Comparison of ENCODE assay signal across 13 cellular contexts in genomic region chr22:44758354-44758969, GRCh38. TPM values are rescaled to one million over a fixed set of nuclear protein-coding genes. Genes with fewer than 3 reads are reported as not detected.
A peak's percentile ranks its signal among the peaks of the same experiment; 100 is the strongest.
DNase-seq lines count a peak whose midpoint lies in the region; TF ChIP-seq lines count a peak whose summit lies in the region.
"Had no signal": no experiment of that assay in that cellular context is flagged by ENCODE, and none has a peak within 500 bp of the region (broad histone marks: within the 10 kb centered on the region; RNA-seq: fewer than 3 reads in every experiment).

No MANE protein-coding gene starts in this region.

- no peak overlapping the region for H2AFZ ChIP-seq in neuronal stem cell (ENCODE audit: low read length)

- H3K36me3 Mint-ChIP-seq in Caco-2 (ENCODE audit: insufficient read depth, unreplicated experiment) = peaks cover 65% of the 10 kb centered on the region
- no peaks in the 10 kb centered on the region for H3K36me3 Mint-ChIP-seq in MCF 10A (ENCODE audit: insufficient read depth, unreplicated experiment)
- peaks cover 16% of the 10 kb centered on the region for H3K36me3 Mint-ChIP-seq in mesothelial cell of epicardium

- DNase-seq in Caco-2 = no peak
- DNase-seq in NCI-H2029 (lab: John Stamatoyannopoulos, UW) = peak; percentile 44
- DNase-seq in MCF 10A (ENCODE audit: unreplicated experiment) = peak; percentile 62
- DNase-seq in mesothelial cell of epicardium (ENCODE audit: low spot score in 2 of 2, unreplicated experiment in 2 of 2) = no peak
- no peak for DNase-seq in hypothalamus (lab: John Stamatoyannopoulos, UW)
- no peak for DNase-seq in neuronal stem cell (ENCODE audit: low spot score)
- DNase-seq in ecto neural progenitor cell (ENCODE audit: low spot score) = no peak
- no peak for DNase-seq in NCI-H1105 (lab: John Stamatoyannopoulos, UW)
- DNase-seq: gastrocnemius medialis, sigmoid colon, T-helper 1 cell had no signal

- H3K4me3 Mint-ChIP-seq in Caco-2 (ENCODE audit: unreplicated experiment) = peak overlapping the region; percentile 10
- H3K4me3 Mint-ChIP-seq in MCF 10A (ENCODE audit: unreplicated experiment) = no peak overlapping the region
- H3K4me3 Mint-ChIP-seq in mesothelial cell of epicardium = peak overlapping the region; percentile 13

- no peak overlapping the region for H2BK15ac ChIP-seq in neuronal stem cell (ENCODE audit: low read length)

- H3K4me1 ChIP-seq in Caco-2 (peaks cover 58% of the 10 kb centered on the region), neuronal stem cell (ENCODE audit: control insufficient read depth in 2 of 2, insufficient read depth in 1 of 2, low read depth in 1 of 2, low read length in 2 of 2) (peaks cover 0 to 3% of the 10 kb centered on the region in 2 donors)
- H3K4me1 ChIP-seq: ascending aorta, gastrocnemius medialis had no signal

- TF ChIP-seq CTCF in Caco-2 (IDR thresholded peaks at IDR 0.05; ENCODE audit: insufficient read depth in 1 of 2, low read depth in 1 of 2, low read length in 1 of 2, severe bottlenecking in 1 of 2, unreplicated experiment in 1 of 2) (no peak), MCF 10A (IDR thresholded peaks at IDR 0.05; ENCODE audit: unreplicated experiment) (no peak), mesothelial cell of epicardium (IDR thresholded peaks at IDR 0.05; ENCODE audit: unreplicated experiment) (no peak)

- no peaks in the 10 kb centered on the region for H3K9me3 Mint-ChIP-seq in Caco-2 (ENCODE audit: unreplicated experiment)
- H3K9me3 Mint-ChIP-seq in MCF 10A (ENCODE audit: unreplicated experiment) = no peaks in the 10 kb centered on the region
- peaks cover 10% of the 10 kb centered on the region for H3K9me3 Mint-ChIP-seq in mesothelial cell of epicardium

- no peak overlapping the region for H2AK5ac ChIP-seq in neuronal stem cell (ENCODE audit: low read depth, low read length)

- H3K4ac ChIP-seq in neuronal stem cell (ENCODE audit: low read length) = no peak overlapping the region

- no peaks in the 10 kb centered on the region for H3K27me3 Mint-ChIP-seq in Caco-2 (ENCODE audit: insufficient read depth, unreplicated experiment)
- H3K27me3 Mint-ChIP-seq in MCF 10A (ENCODE audit: insufficient read depth, unreplicated experiment) = no peaks in the 10 kb centered on the region
- no peaks in the 10 kb centered on the region for H3K27me3 Mint-ChIP-seq in mesothelial cell of epicardium (ENCODE audit: low read depth)

- no peak overlapping the region for H4K91ac ChIP-seq in neuronal stem cell (ENCODE audit: low read depth, low read length, poor library complexity)

- no peak overlapping the region for H2BK12ac ChIP-seq in neuronal stem cell (ENCODE audit: low read length)

- H2BK120ac ChIP-seq in neuronal stem cell (ENCODE audit: low read depth, low read length) = no peak overlapping the region

- peak overlapping the region; percentile 17 for H3K27ac Mint-ChIP-seq in Caco-2 (ENCODE audit: unreplicated experiment)
- no peak overlapping the region for H3K27ac Mint-ChIP-seq in MCF 10A (ENCODE audit: low read depth, unreplicated experiment)
- peak overlapping the region; percentile 100 for H3K27ac Mint-ChIP-seq in mesothelial cell of epicardium

- H3K18ac ChIP-seq in neuronal stem cell (ENCODE audit: low read length) = no peak overlapping the region

- CTCF ChIA-PET in Caco-2 (lab: Charles Lee) (no interaction called here), MCF 10A (lab: Yijun Ruan, JAX) (interaction anchor here (0.6 kb wide), 1 partner anchor 38 kb away, joined by 3 read pairs; no protein-coding TSS in a partner anchor)

- no peak overlapping the region for H3K27ac ChIP-seq in neuronal stem cell (replicated peaks; ENCODE audit: low read length)
- H3K27ac ChIP-seq: ascending aorta, gastrocnemius medialis, sigmoid colon had no signal

- H3K36me3 ChIP-seq in Caco-2 (ENCODE audit: control insufficient read depth, insufficient read depth, low read length) (no peaks in the 10 kb centered on the region; the same call in 1 of the 2 replicates), neuronal stem cell (replicated peaks in 1 of 2; ENCODE audit: control insufficient read depth in 2 of 2, insufficient read depth in 2 of 2, low read length in 2 of 2) (no peaks in the 10 kb centered on the region)
- H3K36me3 ChIP-seq: ascending aorta, gastrocnemius medialis, sigmoid colon had no signal

- WGBS in neuronal stem cell (ENCODE audit: extremely low coverage in 2 of 2, insufficient read length in 2 of 2, insufficient replicate concordance in 1 of 2), 2 donors = no CpG with 5 or more reads among the region's 10 CpGs

- intact Hi-C loops in Caco-2 (cut with micrococcal nuclease; ENCODE audit: unreplicated experiment) = no loop called here
- intact Hi-C loops in MCF 10A (cut with micrococcal nuclease) = no loop called here

- no peak overlapping the region for H3K4me2 ChIP-seq in neuronal stem cell (ENCODE audit: insufficient read depth, low read length, poor library complexity, severe bottlenecking)

- H3K23ac ChIP-seq in neuronal stem cell (ENCODE audit: low read depth, low read length, poor library complexity) = no peak overlapping the region

- H3K4me1 Mint-ChIP-seq in Caco-2 (ENCODE audit: low read depth, unreplicated experiment) = peaks cover 34% of the 10 kb centered on the region
- peaks cover 26% of the 10 kb centered on the region for H3K4me1 Mint-ChIP-seq in MCF 10A (ENCODE audit: insufficient read depth, unreplicated experiment)
- peaks cover 68% of the 10 kb centered on the region for H3K4me1 Mint-ChIP-seq in mesothelial cell of epicardium

- H3K14ac ChIP-seq in neuronal stem cell (ENCODE audit: low read length) = no peak overlapping the region

- BruUV-seq in Caco-2 (replicated peaks; lab: Mats Ljungman, UMichigan) = no TSS peak
- BruUV-seq in MCF 10A (replicated peaks; lab: Mats Ljungman, UMichigan) = no TSS peak

- H3K9ac ChIP-seq in neuronal stem cell (ENCODE audit: low read depth, low read length, poor library complexity) = no peak overlapping the region

- no peak overlapping the region for H2BK5ac ChIP-seq in neuronal stem cell (ENCODE audit: low read length)

- H3K4me3 ChIP-seq in Caco-2 (ENCODE audit: low read depth, low read length) = no peak overlapping the region
- H3K4me3 ChIP-seq in neuronal stem cell (ENCODE audit: low read length in 2 of 2) = no peak overlapping the region
- H3K4me3 ChIP-seq: ascending aorta, gastrocnemius medialis, sigmoid colon had no signal

- H3K9me3 ChIP-seq in Caco-2 (no peaks in the 10 kb centered on the region), neuronal stem cell (replicated peaks in 1 of 2; ENCODE audit: control insufficient read depth in 2 of 2, insufficient read depth in 1 of 2, low read depth in 1 of 2, low read length in 2 of 2) (peaks cover 0 to 2% of the 10 kb centered on the region in 2 donors)
- H3K9me3 ChIP-seq: ascending aorta, gastrocnemius medialis, sigmoid colon had no signal

- no peaks in the 10 kb centered on the region for H3K79me1 ChIP-seq in neuronal stem cell (ENCODE audit: low read depth, low read length)

- no peak overlapping the region for H4K8ac ChIP-seq in neuronal stem cell (ENCODE audit: low read depth, low read length)

- POLR2A ChIA-PET in Caco-2 (lab: Charles Lee) = no interaction called here
- POLR2A ChIA-PET in MCF 10A (lab: Yijun Ruan, JAX) = no interaction called here

- no peaks in the 10 kb centered on the region for H3K27me3 ChIP-seq in Caco-2 (replicated peaks; ENCODE audit: control insufficient read depth, insufficient read depth, low read length)
- peaks cover 2 to 25% (median 14%) of the 10 kb centered on the region in 3 experiments for H3K27me3 ChIP-seq in neuronal stem cell (ENCODE audit: control insufficient read depth in 3 of 3, insufficient read depth in 3 of 3, low read depth in 1 of 3, low read length in 3 of 3)

RNA-seq across cellular contexts. Expression of gene ARHGAP8, which starts 6.1 kb away (rescaled TPM):
- total RNA-seq in Caco-2 (2022) = 81.5 and 90.5 TPM in 2 replicates
- 10.3 and 18.6 TPM in 2 replicates for total RNA-seq in MCF 10A (2022)
- 161 to 172 TPM (median 166 TPM) in 3 replicates for total RNA-seq in mesothelial cell of epicardium
- polyA plus RNA-seq in neuronal stem cell (2013, experiment 1 of 2) = 4.1 TPM
- 4.2 TPM for polyA plus RNA-seq in neuronal stem cell (2013, experiment 2 of 2)
- total RNA-seq: ascending aorta, gastrocnemius medialis, lung microvascular endothelial cell had no signal

RNA-seq across cellular contexts. Expression of gene PRR5, which starts 56.5 kb away (rescaled TPM):
- 74.8 and 82.8 TPM in 2 replicates for total RNA-seq in Caco-2 (2022)
- total RNA-seq in MCF 10A (2022) = 7.9 and 11.0 TPM in 2 replicates
- total RNA-seq in mesothelial cell of epicardium = 59.7 to 65.3 TPM (median 63.6 TPM) in 3 replicates
- 14.6 TPM for polyA plus RNA-seq in neuronal stem cell (2013, experiment 1 of 2)
- 14.4 TPM for polyA plus RNA-seq in neuronal stem cell (2013, experiment 2 of 2)

Comparison
In these comparisons a context has a peak if more than half of its experiments do, and no peak if none do; other contexts are left out.
1. DNase-seq: peak in NCI-H2029 (single experiment) and MCF 10A (single experiment); none in Caco-2 (0 of 2), mesothelial cell of epicardium (0 of 2), hypothalamus (0 of 51), neuronal stem cell (single experiment), ecto neural progenitor cell (single experiment) and NCI-H1105 (single experiment).